10 cellular contexts compared by ENCODE assay signal in the genomic region with DNA sequence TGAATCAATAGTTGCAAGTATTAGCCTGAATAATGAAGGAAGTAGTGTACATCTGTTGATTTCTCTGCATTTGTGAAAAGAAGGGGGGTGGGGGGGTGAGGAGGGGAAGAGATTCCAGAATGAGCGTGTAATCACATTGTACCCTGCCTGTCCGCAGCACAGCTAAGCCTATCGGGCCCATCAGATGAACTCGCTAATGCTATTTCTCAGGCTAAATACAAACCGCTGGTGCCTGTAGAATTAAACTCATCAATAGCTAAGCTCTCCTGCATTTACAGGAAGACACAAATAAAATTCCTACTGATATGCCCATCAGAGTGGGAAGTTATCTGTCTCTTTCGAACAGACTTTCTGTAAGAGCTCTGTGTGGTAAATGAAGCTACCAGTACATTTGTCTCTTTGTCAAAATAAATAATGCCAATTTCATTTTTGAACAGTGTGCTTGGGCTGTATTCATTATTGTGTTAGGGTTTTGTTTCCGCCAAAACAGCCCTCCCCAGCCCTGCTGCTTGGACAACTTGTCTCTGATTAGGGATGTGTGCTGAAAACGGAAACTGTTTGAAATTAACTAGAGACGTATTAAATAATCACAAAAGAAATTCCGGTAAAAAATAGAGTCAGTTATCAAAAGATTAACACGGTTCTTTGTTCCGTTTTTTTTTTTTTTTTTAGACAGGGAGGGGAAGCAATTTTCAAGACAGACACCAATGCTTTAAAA.
DNase-seq lines count a peak whose midpoint lies in the region; ATAC-seq and TF ChIP-seq lines count a peak whose summit lies in the region.
"Had no signal": no experiment of that assay in that cellular context is flagged by ENCODE, and none has a peak within 500 bp of the region (broad histone marks: within the 10 kb centered on the region; RNA-seq: fewer than 3 reads in every experiment).

No MANE protein-coding gene starts in this region.

- H3K23ac ChIP-seq in H9 (ENCODE audit: insufficient read length, low read depth, low read length), result no peak overlapping the region

- H2BK120ac ChIP-seq in H9 (ENCODE audit: low read depth, low read length, poor library complexity, severe bottlenecking), result no peak overlapping the region

- H2BK5ac ChIP-seq in H9 (ENCODE audit: insufficient read length, low read length), result no peak overlapping the region

- peaks cover 4 to 11% (median 9%) of the 10 kb centered on the region in 3 experiments; a peak in 5 of 7 replicates for H3K36me3 Mint-ChIP-seq in H9 (ENCODE audit: insufficient read depth in 1 of 3, low read depth in 3 of 3)

- no peak overlapping the region for H3K4ac ChIP-seq in H9 (ENCODE audit: low read depth, low read length)

- H3K27ac ChIP-seq in H9 (ENCODE audit: insufficient read length, low read depth, low read length) (peak overlapping the region; percentile 75), rectal smooth muscle tissue (ENCODE audit: low read depth, low read length) (no peak overlapping the region)

- no peak overlapping the region for H4K5ac ChIP-seq in H9 (ENCODE audit: insufficient read length, low read depth, low read length)

- no peak overlapping the region for H2BK15ac ChIP-seq in H9 (ENCODE audit: low read depth, low read length)

- intact Hi-C loops in left cardiac atrium (cut with DNase I), result no loop called here

- H3K27me3 Mint-ChIP-seq in H9 (ENCODE audit: low read depth), result peaks cover 2% of the 10 kb centered on the region
- H3K27me3 Mint-ChIP-seq: central memory CD8-positive, alpha-beta T cell had no signal

- peak overlapping the region; percentile 45 for H3K4me2 ChIP-seq in H9 (ENCODE audit: insufficient read depth, insufficient read length, low read length)

- H4K91ac ChIP-seq in H9 (ENCODE audit: insufficient read length, low read depth, low read length), result no peak overlapping the region

- ATAC-seq in left cardiac atrium, result peak; percentile 53 to 62

- no peak overlapping the region for H3K14ac ChIP-seq in H9 (ENCODE audit: insufficient read depth, low read length)

- peak overlapping the region; percentile 93 to 99 (median 99) for H3K27ac Mint-ChIP-seq in H9

- H3K56ac ChIP-seq in H9 (ENCODE audit: insufficient read length, low read depth, low read length), result no peak overlapping the region

- no peak overlapping the region for H3K18ac ChIP-seq in H9 (ENCODE audit: insufficient read length, low read depth, low read length)

- no peaks in the 10 kb centered on the region for H3K23me2 ChIP-seq in H9 (ENCODE audit: insufficient read length, low read depth, low read length, poor library complexity, severe bottlenecking)

- peaks cover 9 to 10% of the 10 kb centered on the region in 2 experiments for H3K9me3 Mint-ChIP-seq in H9

- peak overlapping the region; percentile 0 for H3K4me3 ChIP-seq in rectal smooth muscle tissue (ENCODE audit: low read length)

- whole genome bisulfite sequencing in H9 (ENCODE audit: extremely low coverage, insufficient read length, low lambda C conversion rate), result no CpG with 5 or more reads among the region's 12 CpGs

- no peak overlapping the region for H2AFZ ChIP-seq in H9 (ENCODE audit: low read length)

- peaks cover 69 to 71% of the 10 kb centered on the region in 2 experiments for H3K4me1 Mint-ChIP-seq in H9
- H3K4me1 Mint-ChIP-seq: central memory CD8-positive, alpha-beta T cell had no signal

- no peaks in the 10 kb centered on the region for H3K9me3 ChIP-seq in H9 (ENCODE audit: control insufficient read depth, low read depth, low read length)

- TF ChIP-seq CTCF in H9 (conservative IDR thresholded peaks at IDR 0.05), result no peak

- H2BK20ac ChIP-seq in H9 (ENCODE audit: low read depth, low read length, poor library complexity, severe bottlenecking), result no peak overlapping the region

- in situ Hi-C loops in ACHN (cut with HindIII; ENCODE audit: low pct_ligation_motif_present, low pct_unique_long_range_greater_than_20kb, low sequenced_read_pairs), result no loop called here

- H3K4me3 Mint-ChIP-seq in H9, result peak overlapping the region; percentile 55 to 75
- H3K4me3 Mint-ChIP-seq: central memory CD8-positive, alpha-beta T cell had no signal

- DNase-seq in H9 (no peak), OCI-M1 (lab: John Stamatoyannopoulos, UW) (peak; percentile 14), left cardiac atrium (no peak), 8988T (no peak), HuH-7 (ENCODE audit: low spot score) (no peak), ACHN (no peak)
- DNase-seq: NCI-H1930; stimulated activated CD4-positive, alpha-beta T cell treated with anti-CD3 and anti-CD28 coated beads, Interleukin-4, amount 100 ng/mL, for 24 hours had no signal

- no peaks in the 10 kb centered on the region for H3K36me3 ChIP-seq in rectal smooth muscle tissue (ENCODE audit: control insufficient read depth, insufficient read depth, low read length)

- H3K27me3 ChIP-seq in H9 (ENCODE audit: insufficient read depth, low read length) (no peaks in the 10 kb centered on the region), rectal smooth muscle tissue (ENCODE audit: control insufficient read depth, insufficient read depth, low read length) (no peaks in the 10 kb centered on the region)

- H4K20me1 ChIP-seq in H9 (ENCODE audit: control insufficient read depth, insufficient read depth, insufficient read length), result no peaks in the 10 kb centered on the region

- no peak overlapping the region for H2BK12ac ChIP-seq in H9 (ENCODE audit: insufficient read length, low read depth, low read length)

- no peaks in the 10 kb centered on the region for H3K79me1 ChIP-seq in H9 (ENCODE audit: insufficient read depth, low read depth, low read length, poor library complexity, severe bottlenecking)

- no peak overlapping the region for H3T11ph ChIP-seq in H9 (ENCODE audit: low read length)

- H3K9ac ChIP-seq in H9 (ENCODE audit: extremely low read depth, insufficient read length, low read length) (no peak overlapping the region), rectal smooth muscle tissue (ENCODE audit: low read length) (no peak overlapping the region)

- no peak overlapping the region for H2AK5ac ChIP-seq in H9 (ENCODE audit: insufficient read length, low read length)

- H4K8ac ChIP-seq in H9 (replicated peaks; ENCODE audit: insufficient read length, low read depth, low read length), result no peak overlapping the region

- H3K79me2 ChIP-seq in H9 (ENCODE audit: insufficient read depth, low read length), result no peaks in the 10 kb centered on the region

- H3K4me1 ChIP-seq in H9 (ENCODE audit: insufficient read depth, low read length) (peaks cover 17% of the 10 kb centered on the region), rectal smooth muscle tissue (ENCODE audit: control insufficient read depth, insufficient read depth, low read length) (no peaks in the 10 kb centered on the region)
